ENCODE assay signal across 21 cellular contexts in genomic region chr1:95247607-95248006, GRCh38.
"Had no signal": no experiment of that assay in that cellular context is flagged by ENCODE, and none has a peak within 500 bp of the region (broad histone marks: within the 10 kb centered on the region; RNA-seq: fewer than 3 reads in every experiment).

No MANE protein-coding gene starts in this region.

- DNase-seq: activated CD4-positive, alpha-beta memory T cell treated with anti-CD3 and anti-CD28 coated beads, Interleukin-2, amount 10 ng/mL, durations not matched to agents 7 days and 5 days; activated CD4-positive, alpha-beta T cell treated with anti-CD3 and anti-CD28 coated beads, Interleukin-2, amount 10 ng/mL, durations not matched to agents 24 days and 14 days; activated naive CD8-positive, alpha-beta T cell treated with anti-CD3 and anti-CD28 coated beads for 36 hours; colonic mucosa; dorsolateral prefrontal cortex; effector memory CD8-positive, alpha-beta T cell; esophagus squamous epithelium; head of caudate nucleus; naive thymus-derived CD8-positive, alpha-beta T cell; retina; stimulated activated CD4-positive, alpha-beta T cell treated with anti-CD3 and anti-CD28 coated beads, Interleukin-12 subunit alpha, Interleukin-12 subunit beta, amount 100 ng/mL, for 4 hours; stimulated activated CD4-positive, alpha-beta T cell treated with anti-CD3 and anti-CD28 coated beads, Interleukin-4, amount 100 ng/mL, for 4 hours; stimulated activated naive CD8-positive, alpha-beta T cell treated with anti-CD3 and anti-CD28 coated beads, Interleukin-15, Interleukin-2, amounts not matched to agents 100 U/mL and 50 U/mL, for 24 hours; thyroid gland had no signal

- H3K4me1 Mint-ChIP-seq: activated CD4-positive, alpha-beta memory T cell treated with anti-CD3 and anti-CD28 coated beads, Interleukin-2, amount 10 ng/mL, durations not matched to agents 7 days and 5 days had no signal

- H3K4me3 Mint-ChIP-seq: activated CD4-positive, alpha-beta memory T cell treated with anti-CD3 and anti-CD28 coated beads, Interleukin-2, amount 10 ng/mL, durations not matched to agents 7 days and 5 days; activated CD4-positive, alpha-beta T cell treated with anti-CD3 and anti-CD28 coated beads, Interleukin-2, amount 10 ng/mL, durations not matched to agents 24 days and 14 days; activated naive CD8-positive, alpha-beta T cell treated with anti-CD3 and anti-CD28 coated beads for 36 hours; activated T-helper 1 cell treated with anti-CD3 and anti-CD28 coated beads, Interleukin-12 subunit alpha, Interleukin-12 subunit beta, Interleukin-2, Interleukin-4 antibody, amounts not matched to agents 30 ng/mL and 10 ng/mL and 1 ng/mL, durations not matched to agents 14 hours and 24 hours and 36 hours; central memory CD8-positive, alpha-beta T cell; effector memory CD8-positive, alpha-beta T cell; naive thymus-derived CD8-positive, alpha-beta T cell; neural progenitor cell had no signal

- H3K9me3 Mint-ChIP-seq: activated CD4-positive, alpha-beta T cell treated with anti-CD3 and anti-CD28 coated beads, Interleukin-2, amount 10 ng/mL, durations not matched to agents 24 days and 14 days; activated naive CD8-positive, alpha-beta T cell treated with anti-CD3 and anti-CD28 coated beads for 36 hours; activated T-helper 1 cell treated with anti-CD3 and anti-CD28 coated beads, Interleukin-12 subunit alpha, Interleukin-12 subunit beta, Interleukin-2, Interleukin-4 antibody, amounts not matched to agents 30 ng/mL and 10 ng/mL and 1 ng/mL, durations not matched to agents 14 hours and 24 hours and 36 hours; central memory CD8-positive, alpha-beta T cell; effector memory CD8-positive, alpha-beta T cell; naive thymus-derived CD8-positive, alpha-beta T cell; neural progenitor cell had no signal

- H3K4me1 ChIP-seq: colonic mucosa had no signal

- H3K27me3 Mint-ChIP-seq: activated CD4-positive, alpha-beta memory T cell treated with anti-CD3 and anti-CD28 coated beads, Interleukin-2, amount 10 ng/mL, durations not matched to agents 7 days and 5 days; activated CD4-positive, alpha-beta T cell treated with anti-CD3 and anti-CD28 coated beads, Interleukin-2, amount 10 ng/mL, durations not matched to agents 24 days and 14 days; activated naive CD8-positive, alpha-beta T cell treated with anti-CD3 and anti-CD28 coated beads for 36 hours; central memory CD8-positive, alpha-beta T cell; effector memory CD8-positive, alpha-beta T cell; naive thymus-derived CD8-positive, alpha-beta T cell had no signal

- H3K9me3 ChIP-seq: colonic mucosa, thyroid gland had no signal

- H3K27ac ChIP-seq: colonic mucosa, esophagus squamous epithelium, gastroesophageal sphincter, neural progenitor cell, thyroid gland, VCaP had no signal

- H3K27me3 ChIP-seq: colonic mucosa, dorsolateral prefrontal cortex, esophagus squamous epithelium, gastroesophageal sphincter, neural progenitor cell, thyroid gland had no signal

- H3K27ac Mint-ChIP-seq: activated CD4-positive, alpha-beta memory T cell treated with anti-CD3 and anti-CD28 coated beads, Interleukin-2, amount 10 ng/mL, durations not matched to agents 7 days and 5 days; activated CD4-positive, alpha-beta T cell treated with anti-CD3 and anti-CD28 coated beads, Interleukin-2, amount 10 ng/mL, durations not matched to agents 24 days and 14 days; activated naive CD8-positive, alpha-beta T cell treated with anti-CD3 and anti-CD28 coated beads for 36 hours; activated T-helper 1 cell treated with anti-CD3 and anti-CD28 coated beads, Interleukin-12 subunit alpha, Interleukin-12 subunit beta, Interleukin-2, Interleukin-4 antibody, amounts not matched to agents 30 ng/mL and 10 ng/mL and 1 ng/mL, durations not matched to agents 14 hours and 24 hours and 36 hours; effector memory CD8-positive, alpha-beta T cell; neural progenitor cell had no signal

- ATAC-seq: activated CD4-positive, CD25-positive, alpha-beta regulatory T cell treated with anti-CD3 and anti-CD28 coated beads, Interleukin-2, amount 50 U/mL, for 24 hours; effector memory CD8-positive, alpha-beta T cell; gastroesophageal sphincter; naive thymus-derived CD8-positive, alpha-beta T cell; stimulated activated naive CD8-positive, alpha-beta T cell treated with anti-CD3 and anti-CD28 coated beads, Interleukin-15, Interleukin-2, amounts not matched to agents 100 U/mL and 50 U/mL, for 24 hours had no signal

- H3K4me3 ChIP-seq: colonic mucosa, dorsolateral prefrontal cortex, esophagus squamous epithelium, gastroesophageal sphincter, lung, neural progenitor cell, thyroid gland had no signal

- H3K36me3 ChIP-seq: colonic mucosa had no signal
